Comparison of ENCODE assay signal across 14 cellular contexts in genomic region chr7:37212051-37212450, GRCh38.
DNase-seq lines count a peak whose midpoint lies in the region; ATAC-seq, FAIRE-seq and TF ChIP-seq lines count a peak whose summit lies in the region.
"Had no signal": no experiment of that assay in that cellular context is flagged by ENCODE, and none has a peak within 500 bp of the region (broad histone marks: within the 10 kb centered on the region; RNA-seq: fewer than 3 reads in every experiment).

No MANE protein-coding gene starts in this region.

- no peak overlapping the region for H3K4me3 ChIP-seq in smooth muscle cell

- no peaks in the 10 kb centered on the region for H3K36me3 ChIP-seq in smooth muscle cell (ENCODE audit: low read depth)

- no peak for FAIRE-seq in GM12892 (lab: Jason Lieb, UNC)
- FAIRE-seq: colon had no signal

- peak overlapping the region; percentile 40 for H3K4me2 ChIP-seq in smooth muscle cell

- H3K9me3 ChIP-seq in smooth muscle cell (replicated peaks; ENCODE audit: low read depth): no peaks in the 10 kb centered on the region

- no peaks in the 10 kb centered on the region for H3K79me2 ChIP-seq in smooth muscle cell (ENCODE audit: low read depth)

- no peak for TF ChIP-seq POLR2A in GM12892 (IDR thresholded peaks at IDR 0.05; ENCODE audit: low read depth, low read length)

- ATAC-seq in GM18861 (IDR thresholded peaks at IDR 0.05; ENCODE audit: unreplicated experiment): peak; percentile 55
- peak; percentile 51 for ATAC-seq in GM21619 (IDR thresholded peaks at IDR 0.05; ENCODE audit: unreplicated experiment)
- peak; percentile 45 for ATAC-seq in HG03565 (IDR thresholded peaks at IDR 0.05; ENCODE audit: unreplicated experiment)
- ATAC-seq in HG03108 (IDR thresholded peaks at IDR 0.05; ENCODE audit: unreplicated experiment): no peak

- H3F3A ChIP-seq in smooth muscle cell (ENCODE audit: low read depth): peaks cover 15% of the 10 kb centered on the region

- no peak overlapping the region for H2AFZ ChIP-seq in smooth muscle cell (ENCODE audit: low read depth)

- no peak for DNase-seq in smooth muscle cell (lab: John Stamatoyannopoulos, UW; ENCODE audit: unreplicated experiment)
- no peak for DNase-seq in NCI-H2081 (lab: John Stamatoyannopoulos, UW)
- DNase-seq in GM12892 (ENCODE audit: insufficient read length): no peak
- no peak for DNase-seq in HuH-7.5 (ENCODE audit: low spot score)
- DNase-seq: activated CD4-positive, alpha-beta memory T cell treated with anti-CD3 and anti-CD28 coated beads for 36 hours; IMR-90; NCI-H1694; nephron progenitor cell; stimulated activated CD4-positive, alpha-beta T cell treated with anti-CD3 and anti-CD28 coated beads, Interleukin-12 subunit alpha, Interleukin-12 subunit beta, amount 100 ng/mL, for 4 hours had no signal

- TF ChIP-seq CTCF in smooth muscle cell (IDR thresholded peaks at IDR 0.05; ENCODE audit: borderline replicate concordance, insufficient read depth, poor library complexity, severe bottlenecking): no peak

- H4K20me1 ChIP-seq in smooth muscle cell (ENCODE audit: low read depth): no peaks in the 10 kb centered on the region

- H3K9ac ChIP-seq in smooth muscle cell (ENCODE audit: low read depth): no peak overlapping the region

- H3K27me3 ChIP-seq in smooth muscle cell (ENCODE audit: low read depth): no peaks in the 10 kb centered on the region

- peaks cover 30% of the 10 kb centered on the region for H3K4me1 ChIP-seq in smooth muscle cell (ENCODE audit: low read depth)

- H3K27ac ChIP-seq in smooth muscle cell (ENCODE audit: low read depth): peak overlapping the region; percentile 80
